In genomic region chr11:107928767-107929507, GRCh38 we compare ENCODE assay signal across 8 cellular contexts. TPM values are rescaled to one million over a fixed set of nuclear protein-coding genes. Genes with fewer than 3 reads are reported as not detected.
DNase-seq lines count a peak whose midpoint lies in the region; ATAC-seq and TF ChIP-seq lines count a peak whose summit lies in the region.

No MANE protein-coding gene starts in this region.

- POLR2A ChIA-PET in CD8-positive, alpha-beta memory T cell (lab: Charles Lee), result no interaction called here

- peaks cover 0 to 15% (median 6%) of the 10 kb centered on the region in 5 donors for H3K9me3 Mint-ChIP-seq in CD8-positive, alpha-beta memory T cell
- no peaks in the 10 kb centered on the region for H3K9me3 Mint-ChIP-seq in natural killer cell

- peaks cover 8% of the 10 kb centered on the region for H3K4me1 ChIP-seq in CD8-positive, alpha-beta memory T cell (ENCODE audit: insufficient read depth, low read length)
- H3K4me1 ChIP-seq in HUES6 (ENCODE audit: control insufficient read depth, insufficient read depth, low read length), result peaks cover 7% of the 10 kb centered on the region; the same call in 1 of the 2 replicates

- H3K9ac ChIP-seq in HUES6 (ENCODE audit: low read length), result peak overlapping the region; percentile 72

- H3K9me3 ChIP-seq in CD8-positive, alpha-beta memory T cell (ENCODE audit: low read length), result no peaks in the 10 kb centered on the region
- no peaks in the 10 kb centered on the region for H3K9me3 ChIP-seq in HUES6 (ENCODE audit: control insufficient read depth, insufficient read depth, low read depth, low read length)

- H3K4me3 Mint-ChIP-seq in CD8-positive, alpha-beta memory T cell, result peak overlapping the region in 6 of 7 donors; percentile 60 to 90 (median 71)
- H3K4me3 Mint-ChIP-seq in natural killer cell, result peak overlapping the region; percentile 86

- no peak overlapping the region for H3K27ac ChIP-seq in CD8-positive, alpha-beta memory T cell (ENCODE audit: low read depth, low read length)
- H3K27ac ChIP-seq in HUES6 (ENCODE audit: low read depth, low read length), result 0 out of 2 replicates have a peak overlapping the region, but pooled peaks have one; percentile 37

- H3K36me3 ChIP-seq in CD8-positive, alpha-beta memory T cell (ENCODE audit: insufficient read depth, low read length), result no peaks in the 10 kb centered on the region
- H3K36me3 ChIP-seq in HUES6 (ENCODE audit: control insufficient read depth, insufficient read depth, low read length), result no peaks in the 10 kb centered on the region

- TF ChIP-seq CTCF in epithelial cell of proximal tubule (conservative IDR thresholded peaks at IDR 0.05; ENCODE audit: low read depth, low read length) (no peak), natural killer cell (IDR thresholded peaks at IDR 0.05) (no peak)

- in situ Hi-C loops in SK-MEL-5 (cut with HindIII; ENCODE audit: low pct_unique_long_range_greater_than_20kb, low sequenced_read_pairs), result no loop called here

- H3K27me3 ChIP-seq in CD8-positive, alpha-beta memory T cell (ENCODE audit: insufficient read depth, low read length, poor library complexity, severe bottlenecking), result peaks cover 4% of the 10 kb centered on the region
- H3K27me3 ChIP-seq in HUES6 (ENCODE audit: control insufficient read depth, insufficient read depth, low read length), result no peaks in the 10 kb centered on the region; the same call in 1 of the 2 replicates

- H3K27me3 Mint-ChIP-seq in CD8-positive, alpha-beta memory T cell, result peaks cover 31 to 54% of the 10 kb centered on the region in 2 donors
- H3K27me3 Mint-ChIP-seq in natural killer cell (ENCODE audit: low read depth in 2 of 2), result peaks cover 10 to 18% of the 10 kb centered on the region in 2 donors

- no peak overlapping the region for H3K27ac Mint-ChIP-seq in CD8-positive, alpha-beta memory T cell
- H3K27ac Mint-ChIP-seq in natural killer cell, result peak overlapping the region; percentile 56 to 85

- no peak overlapping the region for H3K4me3 ChIP-seq in CD8-positive, alpha-beta memory T cell (ENCODE audit: low read length)
- H3K4me3 ChIP-seq in HUES6 (ENCODE audit: low read depth, low read length) (peak overlapping the region; percentile 95), epithelial cell of proximal tubule (ENCODE audit: low read depth, low read length) (peak overlapping the region; percentile 59)

- intact Hi-C loops in natural killer cell (cut with micrococcal nuclease), result no loop called here

- peak in 1 of 5 donors; percentile 0 for DNase-seq in CD8-positive, alpha-beta memory T cell
- DNase-seq in SK-MEL-5 (ENCODE audit: low read depth, low spot score), result peak; percentile 14
- DNase-seq in epithelial cell of proximal tubule (ENCODE audit: low read depth), result no peak
- DNase-seq in natural killer cell, result no peak
- no peak for DNase-seq in stimulated activated CD4-positive, alpha-beta T cell treated with anti-CD3 and anti-CD28 coated beads, Interleukin-4, amount 100 ng/mL, for 1 hour
- DNase-seq in COLO829 (ENCODE audit: low spot score), result no peak

- H3K4me1 Mint-ChIP-seq in CD8-positive, alpha-beta memory T cell, result peaks cover 10 to 17% (median 15%) of the 10 kb centered on the region in 3 donors
- peaks cover 6 to 8% of the 10 kb centered on the region in 2 donors for H3K4me1 Mint-ChIP-seq in natural killer cell

- peaks cover 0 to 4% (median 0%) of the 10 kb centered on the region in 3 donors for H3K36me3 Mint-ChIP-seq in CD8-positive, alpha-beta memory T cell
- H3K36me3 Mint-ChIP-seq in natural killer cell, result no peaks in the 10 kb centered on the region

- ATAC-seq in GM19395 (IDR thresholded peaks at IDR 0.05; ENCODE audit: unreplicated experiment), result peak; percentile 28
- peak; percentile 5 to 14 (median 9) for ATAC-seq in natural killer cell

- CTCF ChIA-PET in CD8-positive, alpha-beta memory T cell (lab: Charles Lee), result no interaction called here

RNA-seq across cellular contexts. Expression of gene RAB39A, which starts 0.7 kb away (rescaled TPM):
- under 1 TPM; 0.11 to 0.20 TPM for total RNA-seq in CD8-positive, alpha-beta memory T cell
- not detected for polyA plus RNA-seq in CD8-positive, alpha-beta memory T cell
- total RNA-seq in SK-MEL-5 (2014; rRNA removed; shearing (Covaris generic)), result 4.5 and 6.2 TPM in 2 replicates
- polyA plus RNA-seq in SK-MEL-5 (2015; cell fraction: cytosol; rRNA removed), result 1.9 and 3.3 TPM in 2 replicates
- polyA plus RNA-seq in SK-MEL-5 (2015; cell fraction: nucleus; rRNA removed), result 1.6 and 2.8 TPM in 2 replicates
- 0.43 and 1.3 TPM in 2 replicates for total RNA-seq in epithelial cell of proximal tubule
- total RNA-seq in natural killer cell, result under 1 TPM in 2 of 3 donors, not detected in 1; 0.14 to 0.20 TPM

Comparison
In these comparisons a context has a peak if more than half of its experiments do, and no peak if none do; other contexts are left out.
1. H3K27ac Mint-ChIP-seq: peak in natural killer cell (2 of 2); none in CD8-positive, alpha-beta memory T cell (0 of 8).